ENCODE assay signal across 10 cellular contexts in the genomic region with DNA sequence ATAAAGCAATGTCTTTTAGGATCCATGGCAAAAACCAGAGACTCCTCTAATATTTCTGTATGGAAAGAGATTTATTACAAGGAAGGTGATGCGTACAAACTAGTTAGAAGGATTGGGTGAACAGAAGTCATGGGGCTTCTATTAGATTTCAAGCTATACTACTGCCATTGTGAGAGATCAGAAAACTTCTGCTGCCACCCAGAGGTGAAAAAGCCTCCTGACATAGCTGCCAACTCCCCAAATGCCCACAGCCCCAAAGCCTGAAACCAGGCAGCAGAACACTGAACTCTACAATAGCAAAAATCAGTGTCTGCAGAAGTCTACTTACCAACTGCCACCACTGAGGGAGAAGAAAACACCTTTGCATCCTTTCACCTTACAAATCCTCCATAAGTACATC.
DNase-seq lines count a peak whose midpoint lies in the region; ATAC-seq and TF ChIP-seq lines count a peak whose summit lies in the region.
"Had no signal": no experiment of that assay in that cellular context is flagged by ENCODE, and none has a peak within 500 bp of the region (broad histone marks: within the 10 kb centered on the region; RNA-seq: fewer than 3 reads in every experiment).

No MANE protein-coding gene starts in this region.

- H3K27ac ChIP-seq in breast epithelium (no peak overlapping the region), thyroid gland (no peak overlapping the region)

- no peaks in the 10 kb centered on the region for H3K9me3 Mint-ChIP-seq in MCF 10A (ENCODE audit: unreplicated experiment)
- H3K9me3 Mint-ChIP-seq in activated naive CD8-positive, alpha-beta T cell treated with anti-CD3 and anti-CD28 coated beads for 36 hours = peaks cover 1% of the 10 kb centered on the region

- POLR2A ChIA-PET in MCF 10A (lab: Yijun Ruan, JAX) = interaction anchor here (1.0 kb wide), 1 partner anchor 50 kb away, joined by 3 read pairs; no protein-coding TSS in a partner anchor

- H3K4me1 ChIP-seq in breast epithelium = no peaks in the 10 kb centered on the region
- no peaks in the 10 kb centered on the region for H3K4me1 ChIP-seq in thyroid gland

- H3K36me3 Mint-ChIP-seq in MCF 10A (ENCODE audit: insufficient read depth, unreplicated experiment) = no peaks in the 10 kb centered on the region
- no peaks in the 10 kb centered on the region for H3K36me3 Mint-ChIP-seq in activated naive CD8-positive, alpha-beta T cell treated with anti-CD3 and anti-CD28 coated beads for 36 hours

- no peak overlapping the region for H3K27ac Mint-ChIP-seq in MCF 10A (ENCODE audit: low read depth, unreplicated experiment)
- no peak overlapping the region for H3K27ac Mint-ChIP-seq in activated naive CD8-positive, alpha-beta T cell treated with anti-CD3 and anti-CD28 coated beads for 36 hours

- CTCF ChIA-PET in MCF 10A (lab: Yijun Ruan, JAX) = interaction anchor here (0.6 to 3.4 kb wide), 22 partner anchors 10 to 1534 kb away, joined by 3 to 12 read pairs (median 3); no protein-coding TSS in a partner anchor

- H3K4me3 ChIP-seq in breast epithelium = no peak overlapping the region
- no peak overlapping the region for H3K4me3 ChIP-seq in thyroid gland (replicated peaks in 1 of 3)

- BruUV-seq in MCF 10A (replicated peaks; lab: Mats Ljungman, UMichigan) = no TSS peak

- 75 to 80% methylated on average over 1 of the region's 1 CpG for WGBS in thyroid gland, 2 donors

- H3K27me3 Mint-ChIP-seq in MCF 10A (ENCODE audit: insufficient read depth, unreplicated experiment) = no peaks in the 10 kb centered on the region
- no peaks in the 10 kb centered on the region for H3K27me3 Mint-ChIP-seq in activated naive CD8-positive, alpha-beta T cell treated with anti-CD3 and anti-CD28 coated beads for 36 hours

- ATAC-seq in HG02840 (IDR thresholded peaks at IDR 0.05; ENCODE audit: low FRiP score, unreplicated experiment) = no peak

- no peak overlapping the region for H3K4me3 Mint-ChIP-seq in MCF 10A (ENCODE audit: unreplicated experiment)
- no peak overlapping the region for H3K4me3 Mint-ChIP-seq in activated naive CD8-positive, alpha-beta T cell treated with anti-CD3 and anti-CD28 coated beads for 36 hours

- H3K36me3 ChIP-seq in breast epithelium (peaks cover 6% of the 10 kb centered on the region), thyroid gland (no peaks in the 10 kb centered on the region)

- H3K27me3 ChIP-seq in breast epithelium = no peaks in the 10 kb centered on the region
- H3K27me3 ChIP-seq in thyroid gland = no peaks in the 10 kb centered on the region

- H3K9me3 ChIP-seq in breast epithelium = no peaks in the 10 kb centered on the region
- no peaks in the 10 kb centered on the region for H3K9me3 ChIP-seq in thyroid gland

- H3K4me1 Mint-ChIP-seq in MCF 10A (ENCODE audit: insufficient read depth, unreplicated experiment) = no peaks in the 10 kb centered on the region
- H3K4me1 Mint-ChIP-seq in activated naive CD8-positive, alpha-beta T cell treated with anti-CD3 and anti-CD28 coated beads for 36 hours = no peaks in the 10 kb centered on the region

- DNase-seq in MCF 10A (ENCODE audit: unreplicated experiment) (peak; percentile 46), breast epithelium (ENCODE audit: low spot score in 2 of 2) (no peak), NCI-H460 (ENCODE audit: extremely low read depth, low read depth) (peak; percentile 40), ecto neural progenitor cell (ENCODE audit: low spot score) (peak; percentile 57), thyroid gland (peak; percentile 37 to 45)
- DNase-seq in stimulated activated CD8-positive, alpha-beta memory T cell treated with anti-CD3 and anti-CD28 coated beads, Interleukin-4, amount 100 ng/mL, for 48 hours = no peak
- DNase-seq in activated naive CD8-positive, alpha-beta T cell treated with anti-CD3 and anti-CD28 coated beads for 36 hours = no peak
- DNase-seq: activated gamma-delta T cell, DMS79 treated with DMSO at 0.1 percent for 48 hours had no signal

- TF ChIP-seq CTCF in MCF 10A (IDR thresholded peaks at IDR 0.05; ENCODE audit: unreplicated experiment) = peak; percentile 40
- no peak for TF ChIP-seq CTCF in breast epithelium (IDR thresholded peaks at IDR 0.05)
- TF ChIP-seq CTCF in thyroid gland (IDR thresholded peaks at IDR 0.05) = peak in 4 of 6 experiments; percentile 26 to 63 (median 55)

- intact Hi-C loops in MCF 10A (cut with micrococcal nuclease) (loop anchor here (1.0 to 5.0 kb wide), 3 partner anchors 49 to 101 kb away; no protein-coding TSS in a partner anchor), breast epithelium (cut with DNase I; ENCODE audit: low total_unique reads) (no loop called here), thyroid gland (cut with DNase I) (no loop called here)

- TF ChIP-seq POLR2A in breast epithelium (IDR thresholded peaks at IDR 0.05) (no peak), thyroid gland (IDR thresholded peaks at IDR 0.05) (no peak)

Comparison
In these comparisons a context has a peak if more than half of its experiments do, and no peak if none do; other contexts are left out.
1. DNase-seq: peak in MCF 10A (single experiment), NCI-H460 (single experiment), ecto neural progenitor cell (single experiment) and thyroid gland (2 of 2); none in breast epithelium (0 of 2), stimulated activated CD8-positive, alpha-beta memory T cell treated with anti-CD3 and anti-CD28 coated beads, Interleukin-4, amount 100 ng/mL, for 48 hours (single experiment) and activated naive CD8-positive, alpha-beta T cell treated with anti-CD3 and anti-CD28 coated beads for 36 hours (single experiment).
2. CTCF ChIP-seq: peak in MCF 10A (single experiment) and thyroid gland (4 of 6); none in breast epithelium (0 of 3).